Comparison of ENCODE assay signal across 20 cellular contexts in genomic region chr2:119065146-119065545, GRCh38.
"Had no signal": no experiment of that assay in that cellular context is flagged by ENCODE, and none has a peak within 500 bp of the region (broad histone marks: within the 10 kb centered on the region; RNA-seq: fewer than 3 reads in every experiment).

No MANE protein-coding gene starts in this region.

- DNase-seq: colonic mucosa; cortex of kidney; dermis blood vessel endothelial cell; dorsolateral prefrontal cortex; effector CD4-positive, alpha-beta T cell; effector memory CD4-positive, alpha-beta T cell; glutamatergic neuron; heart right ventricle; hippocampal formation; left cardiac atrium; left lung; left ventricle myocardium superior; lower lobe of right lung; mesenchymal stem cell; mucosa of descending colon; naive B cell had no signal

- FAIRE-seq: endothelial cell of umbilical vein, frontal cortex, islet of Langerhans, keratinocyte had no signal
